28 cellular contexts compared by ENCODE assay signal in genomic region chr13:53408306-53408705, GRCh38.
DNase-seq lines count a peak whose midpoint lies in the region; ATAC-seq and TF ChIP-seq lines count a peak whose summit lies in the region.
"Had no signal": no experiment of that assay in that cellular context is flagged by ENCODE, and none has a peak within 500 bp of the region (broad histone marks: within the 10 kb centered on the region; RNA-seq: fewer than 3 reads in every experiment).

No MANE protein-coding gene starts in this region.

- no peak overlapping the region for H4K91ac ChIP-seq in neuronal stem cell (ENCODE audit: low read depth, low read length, poor library complexity)

- no peak for DNase-seq in neuronal stem cell (ENCODE audit: low spot score)
- DNase-seq in testis = peak; percentile 59
- DNase-seq: 8988T; ACHN; AML-193; BE2C; C1 segment of cervical spinal cord; Caco-2; Calu3; CD4-positive, alpha-beta T cell; CD4-positive, CD25-positive, alpha-beta regulatory T cell; CD8-positive, alpha-beta memory T cell; COR-L47; DMS 273 treated with DMSO at 0.1 percent for 48 hours; DMS153; DMS53; DMS79; DMS79 treated with DMSO at 0.1 percent for 48 hours; DND-41; EL had no signal

- H3K4me1 ChIP-seq in neuronal stem cell (ENCODE audit: control insufficient read depth in 2 of 2, insufficient read depth in 1 of 2, low read depth in 1 of 2, low read length in 2 of 2) = peaks cover 5 to 7% of the 10 kb centered on the region in 2 donors
- H3K4me1 ChIP-seq in testis = no peaks in the 10 kb centered on the region
- H3K4me1 ChIP-seq: A549; BE2C; BLaER1; BLaER1 treated with 17β-estradiol and CSF1 and Interleukin-3, amounts not matched to agents 10 nM and 100 nM; Caco-2 had no signal

- no peak overlapping the region for H3K14ac ChIP-seq in neuronal stem cell (ENCODE audit: low read length)

- H3K27me3 ChIP-seq in neuronal stem cell (ENCODE audit: control insufficient read depth in 3 of 3, insufficient read depth in 3 of 3, low read depth in 1 of 3, low read length in 3 of 3) (no peaks in the 10 kb centered on the region), testis (no peaks in the 10 kb centered on the region)
- H3K27me3 ChIP-seq: BE2C; BLaER1; BLaER1 treated with 17β-estradiol and CSF1 and Interleukin-3, amounts not matched to agents 10 nM and 100 nM had no signal

- H3K23ac ChIP-seq in neuronal stem cell (ENCODE audit: low read depth, low read length, poor library complexity) = no peak overlapping the region

- H2BK120ac ChIP-seq in neuronal stem cell (ENCODE audit: low read depth, low read length) = no peak overlapping the region

- H3K4ac ChIP-seq in neuronal stem cell (ENCODE audit: low read length) = no peak overlapping the region

- TF ChIP-seq CTCF in testis (IDR thresholded peaks at IDR 0.05) = no peak

- H2AK5ac ChIP-seq in neuronal stem cell (ENCODE audit: low read depth, low read length) = no peak overlapping the region

- H3K4me3 ChIP-seq in neuronal stem cell (ENCODE audit: low read length in 2 of 2) (no peak overlapping the region), testis (no peak overlapping the region)
- H3K4me3 ChIP-seq: A549; BLaER1; BLaER1 treated with 17β-estradiol and CSF1 and Interleukin-3, amounts not matched to agents 10 nM and 100 nM had no signal

- WGBS in neuronal stem cell (ENCODE audit: extremely low coverage in 2 of 2, insufficient read length in 2 of 2, insufficient replicate concordance in 1 of 2), 2 donors = no CpG with 5 or more reads among the region's 8 CpGs
- 36 to 51% methylated on average over 8 of the region's 8 CpGs for WGBS in testis, 2 donors

- no peak overlapping the region for H2BK12ac ChIP-seq in neuronal stem cell (ENCODE audit: low read length)

- no peak overlapping the region for H2BK5ac ChIP-seq in neuronal stem cell (ENCODE audit: low read length)

- H3K27ac ChIP-seq in neuronal stem cell (replicated peaks; ENCODE audit: low read length) (no peak overlapping the region), testis (no peak overlapping the region)
- H3K27ac ChIP-seq: 22Rv1; A549; BLaER1; BLaER1 treated with 17β-estradiol and CSF1 and Interleukin-3, amounts not matched to agents 10 nM and 100 nM; C4-2B had no signal

- H3K18ac ChIP-seq in neuronal stem cell (ENCODE audit: low read length) = no peak overlapping the region

- no peaks in the 10 kb centered on the region for H3K79me1 ChIP-seq in neuronal stem cell (ENCODE audit: low read depth, low read length)

- H3K9ac ChIP-seq in neuronal stem cell (ENCODE audit: low read depth, low read length, poor library complexity) = no peak overlapping the region
- H3K9ac ChIP-seq: BLaER1; BLaER1 treated with 17β-estradiol and CSF1 and Interleukin-3, amounts not matched to agents 10 nM and 100 nM had no signal

- no peak overlapping the region for H4K8ac ChIP-seq in neuronal stem cell (ENCODE audit: low read depth, low read length)

- intact Hi-C loops in testis (cut with DNase I; ENCODE audit: low total_unique reads) = no loop called here

- no peak for TF ChIP-seq POLR2A in testis (IDR thresholded peaks at IDR 0.05)

- H3K4me2 ChIP-seq in neuronal stem cell (ENCODE audit: insufficient read depth, low read length, poor library complexity, severe bottlenecking) = no peak overlapping the region
- H3K4me2 ChIP-seq: A549; BLaER1; BLaER1 treated with 17β-estradiol and CSF1 and Interleukin-3, amounts not matched to agents 10 nM and 100 nM had no signal

- H3K36me3 ChIP-seq in neuronal stem cell (replicated peaks in 1 of 2; ENCODE audit: control insufficient read depth in 2 of 2, insufficient read depth in 2 of 2, low read length in 2 of 2) (no peaks in the 10 kb centered on the region), testis (ENCODE audit: low read depth, missing control alignments) (no peaks in the 10 kb centered on the region)
- H3K36me3 ChIP-seq: BE2C; BLaER1; BLaER1 treated with 17β-estradiol and CSF1 and Interleukin-3, amounts not matched to agents 10 nM and 100 nM had no signal

- ATAC-seq in GM19035 (IDR thresholded peaks at IDR 0.05; ENCODE audit: unreplicated experiment) (no peak), GM18867 (IDR thresholded peaks at IDR 0.05; ENCODE audit: unreplicated experiment) (no peak)
- ATAC-seq: A549; CD8-positive, alpha-beta T cell had no signal

- no peak overlapping the region for H2AFZ ChIP-seq in neuronal stem cell (ENCODE audit: low read length)

- H3K9me3 ChIP-seq in neuronal stem cell (replicated peaks in 1 of 2; ENCODE audit: control insufficient read depth in 2 of 2, insufficient read depth in 1 of 2, low read depth in 1 of 2, low read length in 2 of 2) (no peaks in the 10 kb centered on the region), testis (no peaks in the 10 kb centered on the region)
- H3K9me3 ChIP-seq: A549, BE2C, Caco-2 had no signal

- peak overlapping the region; percentile 52 for H2BK15ac ChIP-seq in neuronal stem cell (ENCODE audit: low read length)
